ENCODE assay signal across 23 cellular contexts in the genomic region with DNA sequence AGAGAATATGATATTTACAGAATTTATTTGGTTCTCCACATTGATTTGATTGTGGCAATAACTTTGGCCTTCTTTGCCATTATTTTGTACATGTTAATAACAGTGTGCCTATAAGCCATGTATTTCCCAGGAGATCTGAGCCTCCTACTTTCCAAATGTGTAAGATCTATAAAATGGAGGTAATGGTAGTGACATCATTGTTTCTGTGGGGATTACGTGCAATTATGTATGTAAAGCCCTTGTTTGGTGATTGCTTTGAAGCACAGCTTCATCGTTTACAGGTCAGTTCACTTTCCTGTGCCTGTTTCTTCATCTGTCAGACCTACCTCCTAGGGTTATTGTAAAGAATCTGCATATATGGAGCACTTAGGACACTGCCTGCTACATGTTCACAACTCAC.
"Had no signal": no experiment of that assay in that cellular context is flagged by ENCODE, and none has a peak within 500 bp of the region (broad histone marks: within the 10 kb centered on the region; RNA-seq: fewer than 3 reads in every experiment).

No MANE protein-coding gene starts in this region.

- H3K36me3 Mint-ChIP-seq: memory B cell; naive thymus-derived CD4-positive, alpha-beta T cell had no signal

- H3K9me3 Mint-ChIP-seq: memory B cell; naive thymus-derived CD4-positive, alpha-beta T cell; nephron; stimulated activated naive CD8-positive, alpha-beta T cell treated with anti-CD3 and anti-CD28 coated beads, Interleukin-15, amount 100 ng/mL, for 72 hours had no signal

- H3K4me3 Mint-ChIP-seq: memory B cell; naive thymus-derived CD4-positive, alpha-beta T cell; nephron; neural progenitor cell; stimulated activated naive CD8-positive, alpha-beta T cell treated with anti-CD3 and anti-CD28 coated beads, Interleukin-15, amount 100 ng/mL, for 72 hours had no signal

- H3K27ac Mint-ChIP-seq: memory B cell; nephron; neural progenitor cell; progenitor cell of endocrine pancreas; stimulated activated naive CD8-positive, alpha-beta T cell treated with anti-CD3 and anti-CD28 coated beads, Interleukin-15, amount 100 ng/mL, for 72 hours had no signal

- ATAC-seq: esophagus mucosa; gastroesophageal sphincter; heart right ventricle; left lobe of liver; naive thymus-derived CD4-positive, alpha-beta T cell; sciatic nerve; stimulated activated naive CD8-positive, alpha-beta T cell treated with anti-CD3 and anti-CD28 coated beads, Interleukin-15, amount 100 ng/mL, for 72 hours; upper lobe of right lung had no signal

- DNase-seq: dorsolateral prefrontal cortex; effector CD4-positive, alpha-beta T cell; foreskin fibroblast; heart right ventricle; hypothalamus; midbrain; naive thymus-derived CD4-positive, alpha-beta T cell; stimulated activated CD4-positive, alpha-beta T cell treated with anti-CD3 and anti-CD28 coated beads, Interleukin-12 subunit alpha, Interleukin-12 subunit beta, amount 100 ng/mL, for 4 hours; stimulated activated CD4-positive, alpha-beta T cell treated with anti-CD3 and anti-CD28 coated beads, Interleukin-1b, Interleukin-23, amount 100 ng/mL, for 48 hours; stimulated activated CD4-positive, alpha-beta T cell treated with anti-CD3 and anti-CD28 coated beads, Interleukin-4, amount 100 ng/mL, for 1 hour; stimulated activated CD8-positive, alpha-beta memory T cell treated with anti-CD3 and anti-CD28 coated beads, Interleukin-4, amount 100 ng/mL, for 48 hours; stimulated activated naive CD8-positive, alpha-beta T cell treated with anti-CD3 and anti-CD28 coated beads, Interleukin-15, amount 100 ng/mL, for 72 hours; transverse colon; upper lobe of right lung; uterus had no signal

- H3K27me3 Mint-ChIP-seq: memory B cell; naive thymus-derived CD4-positive, alpha-beta T cell; progenitor cell of endocrine pancreas; stimulated activated naive CD8-positive, alpha-beta T cell treated with anti-CD3 and anti-CD28 coated beads, Interleukin-15, amount 100 ng/mL, for 72 hours had no signal

- H3K4me1 Mint-ChIP-seq: nephron had no signal
